1 cellular context compared by ENCODE assay signal in the genomic region with DNA sequence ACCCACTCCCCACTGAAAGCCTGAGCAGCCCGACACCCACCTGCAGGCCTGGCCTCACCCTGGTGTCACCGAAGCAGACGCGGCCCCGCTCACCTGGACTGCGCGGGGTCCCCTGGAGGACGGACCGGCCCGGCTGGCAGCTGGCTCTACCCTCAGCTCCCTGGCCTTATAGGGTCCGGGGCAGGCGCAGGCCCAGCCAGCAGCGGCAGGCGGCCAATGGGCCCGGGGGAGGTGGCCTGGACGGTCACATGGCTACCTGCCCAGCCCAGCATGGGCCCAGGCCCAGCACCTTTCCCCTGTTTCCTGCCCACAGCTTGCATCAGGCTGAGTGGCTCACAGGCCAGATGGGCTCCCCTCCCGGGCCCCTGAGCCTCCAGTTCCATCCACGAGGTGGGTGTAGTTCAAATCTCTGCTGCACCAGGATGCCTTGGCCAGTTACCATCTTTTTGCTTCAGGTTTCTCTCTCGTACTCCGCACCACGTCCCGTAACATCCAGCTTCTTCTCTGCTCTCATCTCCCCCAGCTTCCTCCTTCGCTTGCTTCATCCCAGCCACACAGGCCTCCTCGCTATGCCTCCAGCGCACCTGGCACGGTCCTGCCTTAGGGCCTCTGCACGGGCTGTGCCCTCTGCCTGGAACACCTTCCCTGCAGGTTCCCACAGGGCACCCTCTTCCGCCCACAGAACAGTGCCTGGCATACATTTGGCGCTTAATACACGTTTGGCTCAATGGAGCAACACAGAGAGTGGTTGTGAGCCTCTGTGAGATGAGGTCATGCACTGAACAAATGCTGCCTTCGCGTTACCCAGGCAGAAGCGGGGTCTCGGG.
TF ChIP-seq lines count a peak whose summit lies in the region.

A gene with protein sequence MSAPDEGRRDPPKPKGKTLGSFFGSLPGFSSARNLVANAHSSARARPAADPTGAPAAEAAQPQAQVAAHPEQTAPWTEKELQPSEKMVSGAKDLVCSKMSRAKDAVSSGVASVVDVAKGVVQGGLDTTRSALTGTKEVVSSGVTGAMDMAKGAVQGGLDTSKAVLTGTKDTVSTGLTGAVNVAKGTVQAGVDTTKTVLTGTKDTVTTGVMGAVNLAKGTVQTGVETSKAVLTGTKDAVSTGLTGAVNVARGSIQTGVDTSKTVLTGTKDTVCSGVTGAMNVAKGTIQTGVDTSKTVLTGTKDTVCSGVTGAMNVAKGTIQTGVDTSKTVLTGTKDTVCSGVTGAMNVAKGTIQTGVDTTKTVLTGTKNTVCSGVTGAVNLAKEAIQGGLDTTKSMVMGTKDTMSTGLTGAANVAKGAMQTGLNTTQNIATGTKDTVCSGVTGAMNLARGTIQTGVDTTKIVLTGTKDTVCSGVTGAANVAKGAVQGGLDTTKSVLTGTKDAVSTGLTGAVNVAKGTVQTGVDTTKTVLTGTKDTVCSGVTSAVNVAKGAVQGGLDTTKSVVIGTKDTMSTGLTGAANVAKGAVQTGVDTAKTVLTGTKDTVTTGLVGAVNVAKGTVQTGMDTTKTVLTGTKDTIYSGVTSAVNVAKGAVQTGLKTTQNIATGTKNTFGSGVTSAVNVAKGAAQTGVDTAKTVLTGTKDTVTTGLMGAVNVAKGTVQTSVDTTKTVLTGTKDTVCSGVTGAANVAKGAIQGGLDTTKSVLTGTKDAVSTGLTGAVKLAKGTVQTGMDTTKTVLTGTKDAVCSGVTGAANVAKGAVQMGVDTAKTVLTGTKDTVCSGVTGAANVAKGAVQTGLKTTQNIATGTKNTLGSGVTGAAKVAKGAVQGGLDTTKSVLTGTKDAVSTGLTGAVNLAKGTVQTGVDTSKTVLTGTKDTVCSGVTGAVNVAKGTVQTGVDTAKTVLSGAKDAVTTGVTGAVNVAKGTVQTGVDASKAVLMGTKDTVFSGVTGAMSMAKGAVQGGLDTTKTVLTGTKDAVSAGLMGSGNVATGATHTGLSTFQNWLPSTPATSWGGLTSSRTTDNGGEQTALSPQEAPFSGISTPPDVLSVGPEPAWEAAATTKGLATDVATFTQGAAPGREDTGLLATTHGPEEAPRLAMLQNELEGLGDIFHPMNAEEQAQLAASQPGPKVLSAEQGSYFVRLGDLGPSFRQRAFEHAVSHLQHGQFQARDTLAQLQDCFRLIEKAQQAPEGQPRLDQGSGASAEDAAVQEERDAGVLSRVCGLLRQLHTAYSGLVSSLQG (N-terminal part only) (minus strand): TSS at position 142 of the 827 bp plus-strand sequence. CDS start 214 bp downstream, outside the sequence.

TF ChIP-seq in HepG2, 621 proteins besides CTCF, POLR2A, EP300 and RAD21 (continued from another document and continues in another):
- no peak for TF ChIP-seq ATF6 (CRISPR knock-in tag; conservative IDR thresholded peaks at IDR 0.05)
- TF ChIP-seq ZNF235 (CRISPR knock-in tag; IDR thresholded peaks at IDR 0.05; ENCODE audit: borderline replicate concordance) = no peak
- no peak for TF ChIP-seq RORA (CRISPR knock-in tag; IDR thresholded peaks at IDR 0.05)
- TF ChIP-seq AGO1 (IDR thresholded peaks at IDR 0.05; ENCODE audit: low read depth, low read length, poor library complexity, severe bottlenecking) = no peak
- TF ChIP-seq HNF1A (IDR thresholded peaks at IDR 0.05; ENCODE audit: low read depth) = no peak
- TF ChIP-seq HNF1A (CRISPR knock-in tag; IDR thresholded peaks at IDR 0.05; ENCODE audit: borderline replicate concordance) = no peak
- TF ChIP-seq GATAD2A (CRISPR knock-in tag; IDR thresholded peaks at IDR 0.05) = 0 out of 2 replicates have a peak, but pooled peaks have one; percentile 10
- TF ChIP-seq ZFP36L1 (CRISPR knock-in tag; IDR thresholded peaks at IDR 0.05) = 0 out of 2 replicates have a peak, but pooled peaks have one; percentile 61
- no peak for TF ChIP-seq ZNF230 (CRISPR knock-in tag; IDR thresholded peaks at IDR 0.05)
- no peak for TF ChIP-seq SMYD3 (CRISPR knock-in tag; IDR thresholded peaks at IDR 0.05)
- TF ChIP-seq ZNF224 (CRISPR knock-in tag; IDR thresholded peaks at IDR 0.05) = no peak
- TF ChIP-seq ZNF12 (CRISPR knock-in tag; IDR thresholded peaks at IDR 0.05) = no peak
- peak; percentile 53 for TF ChIP-seq ZGPAT (CRISPR knock-in tag; IDR thresholded peaks at IDR 0.05)
- TF ChIP-seq ELK4 (CRISPR knock-in tag; IDR thresholded peaks at IDR 0.05; ENCODE audit: borderline replicate concordance) = no peak
- TF ChIP-seq SIN3A (IDR thresholded peaks at IDR 0.05; ENCODE audit: borderline replicate concordance, low read depth, low read length) = peak; percentile 51; the same call in 1 of the 2 replicates
- TF ChIP-seq ZNF598 (CRISPR knock-in tag; IDR thresholded peaks at IDR 0.05; ENCODE audit: borderline replicate concordance) = no peak
- TF ChIP-seq ZNF564 (CRISPR knock-in tag; IDR thresholded peaks at IDR 0.05) = no peak
- TF ChIP-seq SIX4 (CRISPR knock-in tag; IDR thresholded peaks at IDR 0.05) = no peak
- TF ChIP-seq ZZZ3 (CRISPR knock-in tag; IDR thresholded peaks at IDR 0.05; ENCODE audit: borderline replicate concordance) = no peak
- TF ChIP-seq, protein P1, sequence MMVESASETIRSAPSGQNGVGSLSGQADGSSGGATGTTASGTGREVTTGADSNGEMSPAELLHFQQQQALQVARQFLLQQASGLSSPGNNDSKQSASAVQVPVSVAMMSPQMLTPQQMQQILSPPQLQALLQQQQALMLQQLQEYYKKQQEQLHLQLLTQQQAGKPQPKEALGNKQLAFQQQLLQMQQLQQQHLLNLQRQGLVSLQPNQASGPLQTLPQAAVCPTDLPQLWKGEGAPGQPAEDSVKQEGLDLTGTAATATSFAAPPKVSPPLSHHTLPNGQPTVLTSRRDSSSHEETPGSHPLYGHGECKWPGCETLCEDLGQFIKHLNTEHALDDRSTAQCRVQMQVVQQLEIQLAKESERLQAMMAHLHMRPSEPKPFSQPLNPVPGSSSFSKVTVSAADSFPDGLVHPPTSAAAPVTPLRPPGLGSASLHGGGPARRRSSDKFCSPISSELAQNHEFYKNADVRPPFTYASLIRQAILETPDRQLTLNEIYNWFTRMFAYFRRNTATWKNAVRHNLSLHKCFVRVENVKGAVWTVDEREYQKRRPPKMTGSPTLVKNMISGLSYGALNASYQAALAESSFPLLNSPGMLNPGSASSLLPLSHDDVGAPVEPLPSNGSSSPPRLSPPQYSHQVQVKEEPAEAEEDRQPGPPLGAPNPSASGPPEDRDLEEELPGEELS (CRISPR knock-in tag; IDR thresholded peaks at IDR 0.05) = no peak
- TF ChIP-seq RFX3 (CRISPR knock-in tag; IDR thresholded peaks at IDR 0.05) = no peak
- TF ChIP-seq, protein P2, sequence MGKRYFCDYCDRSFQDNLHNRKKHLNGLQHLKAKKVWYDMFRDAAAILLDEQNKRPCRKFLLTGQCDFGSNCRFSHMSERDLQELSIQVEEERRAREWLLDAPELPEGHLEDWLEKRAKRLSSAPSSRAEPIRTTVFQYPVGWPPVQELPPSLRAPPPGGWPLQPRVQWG (CRISPR knock-in tag; IDR thresholded peaks at IDR 0.05; ENCODE audit: borderline replicate concordance, low read depth) = no peak
- TF ChIP-seq ZBTB34 (CRISPR knock-in tag; IDR thresholded peaks at IDR 0.05) = no peak
- no peak for TF ChIP-seq ZMYM4 (CRISPR knock-in tag; IDR thresholded peaks at IDR 0.05)
- no peak for TF ChIP-seq ZFP62 (CRISPR knock-in tag; IDR thresholded peaks at IDR 0.05)
- TF ChIP-seq NR1H2 (CRISPR knock-in tag; IDR thresholded peaks at IDR 0.05; ENCODE audit: borderline replicate concordance, low read depth) = no peak
- no peak for TF ChIP-seq ZNF468 (CRISPR knock-in tag; IDR thresholded peaks at IDR 0.05)
- no peak for TF ChIP-seq FOXP1 (IDR thresholded peaks at IDR 0.05)
- TF ChIP-seq FOXP1 (CRISPR knock-in tag; IDR thresholded peaks at IDR 0.05) = no peak
- no peak for TF ChIP-seq ZNF431 (CRISPR knock-in tag; IDR thresholded peaks at IDR 0.05; ENCODE audit: borderline replicate concordance, low read depth)
- peak; percentile 20; the same call in 1 of the 2 replicates for TF ChIP-seq ETV5 (CRISPR knock-in tag; IDR thresholded peaks at IDR 0.05; ENCODE audit: borderline replicate concordance)
- TF ChIP-seq HDAC1 (CRISPR knock-in tag; IDR thresholded peaks at IDR 0.05) = no peak
- no peak for TF ChIP-seq RFXAP (CRISPR knock-in tag; IDR thresholded peaks at IDR 0.05; ENCODE audit: borderline replicate concordance)
- TF ChIP-seq LCORL (IDR thresholded peaks at IDR 0.05) = no peak
- TF ChIP-seq LCORL (CRISPR knock-in tag; IDR thresholded peaks at IDR 0.05) = 0 out of 2 replicates have a peak, but pooled peaks have one; percentile 38
